ENCODE assay signal across 1 cellular context in the genomic region with DNA sequence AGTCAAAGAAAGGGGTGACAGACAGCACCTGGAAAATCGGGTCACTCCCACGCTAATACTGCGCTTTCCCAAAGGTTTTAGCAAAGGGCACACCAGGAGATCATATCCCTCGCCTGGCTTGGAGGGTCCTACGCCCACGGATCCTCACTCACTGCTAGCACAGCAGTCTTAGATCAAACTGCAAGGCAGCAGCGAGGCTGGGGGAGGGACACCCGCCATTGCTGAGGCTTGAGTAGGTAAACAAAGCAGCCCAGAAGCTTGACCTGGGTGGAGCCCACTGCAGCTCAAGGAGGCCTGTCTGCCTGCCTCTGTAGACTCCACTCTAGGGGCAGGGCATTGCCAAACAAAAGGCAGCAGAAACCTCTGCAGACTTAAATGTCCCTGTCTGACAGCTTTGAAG.
TF ChIP-seq lines count a peak whose summit lies in the region.

No MANE protein-coding gene starts in this region.

TF ChIP-seq in K562, 482 proteins besides CTCF, POLR2A, EP300 and RAD21:
- peak in 1 of 3 experiments; percentile 53 for TF ChIP-seq YY1 (IDR thresholded peaks at IDR 0.05; ENCODE audit: borderline replicate concordance in 1 of 3, control insufficient read depth in 1 of 3, extremely low read depth in 1 of 3, insufficient read depth in 3 of 3, insufficient read length in 1 of 3, insufficient replicate concordance in 2 of 3, low read depth in 1 of 3, low read length in 2 of 3)
